In the genomic region with DNA sequence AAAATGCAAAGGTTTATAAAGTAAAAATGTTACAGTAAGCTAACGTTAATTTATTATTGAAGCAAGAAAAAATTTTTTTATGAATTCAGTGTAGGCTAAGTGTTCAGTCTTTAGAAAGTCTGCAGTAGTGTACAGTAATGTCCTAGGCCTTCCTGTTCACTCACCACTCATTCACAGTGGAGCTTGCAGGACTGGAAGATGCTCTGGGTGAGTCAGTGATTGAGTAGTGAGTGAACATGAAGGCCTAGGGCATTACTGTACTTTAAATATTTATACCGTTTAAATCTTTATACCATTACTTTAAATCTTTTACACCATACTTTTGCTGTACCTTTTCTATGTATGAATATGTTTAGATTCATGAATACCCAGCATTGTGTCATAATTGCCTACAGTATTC, we compare ENCODE assay signal across 22 cellular contexts.
A peak's percentile ranks its signal among the peaks of the same experiment; 100 is the strongest.
DNase-seq lines count a peak whose midpoint lies in the region; ATAC-seq and TF ChIP-seq lines count a peak whose summit lies in the region.
"Had no signal": no experiment of that assay in that cellular context is flagged by ENCODE, and none has a peak within 500 bp of the region (broad histone marks: within the 10 kb centered on the region; RNA-seq: fewer than 3 reads in every experiment).

No MANE protein-coding gene starts in this region.

- no peaks in the 10 kb centered on the region for H4K20me1 ChIP-seq in PC-3 (ENCODE audit: low read length)

- no peaks in the 10 kb centered on the region for H3K79me2 ChIP-seq in PC-3 (ENCODE audit: low read length)

- peaks cover 10% of the 10 kb centered on the region for H3F3A ChIP-seq in PC-3 (ENCODE audit: low read length, unreplicated experiment)

- TF ChIP-seq CTCF in PC-3 (conservative IDR thresholded peaks at IDR 0.05; ENCODE audit: low read depth, low read length) (no peak), choroid plexus epithelial cell (conservative IDR thresholded peaks at IDR 0.05; ENCODE audit: low read depth, low read length) (no peak)

- H3K4me3 ChIP-seq in PC-3 (ENCODE audit: low read length) (no peak overlapping the region), choroid plexus epithelial cell (ENCODE audit: low read depth, low read length) (no peak overlapping the region)
- H3K4me3 ChIP-seq: body of pancreas, esophagus squamous epithelium, Peyer's patch, stomach, tibial nerve had no signal

- intact Hi-C loops in PC-3 (cut with micrococcal nuclease), result loop anchor here (2.0 kb wide), 1 partner anchor 39 kb away; no protein-coding TSS in a partner anchor

- peak; percentile 86 for ATAC-seq in PC-3
- no peak for ATAC-seq in HG03460 (IDR thresholded peaks at IDR 0.05; ENCODE audit: unreplicated experiment)
- ATAC-seq: body of pancreas; effector memory CD8-positive, alpha-beta T cell; sciatic nerve; T-helper 17 cell had no signal

- no TSS peak for BruUV-seq in PC-3 (replicated peaks; lab: Mats Ljungman, UMichigan)

- no peak overlapping the region for H3K9ac ChIP-seq in PC-3 (ENCODE audit: low read length)

- CTCF ChIA-PET in PC-3 (lab: Charles Lee), result interaction anchor here (0.8 kb wide), 1 partner anchor 75 kb away, joined by 3 read pairs; no protein-coding TSS in a partner anchor

- H3K4me1 ChIP-seq in PC-3 (ENCODE audit: insufficient read depth, low read length), result peaks cover 64% of the 10 kb centered on the region
- H3K4me1 ChIP-seq: body of pancreas, esophagus squamous epithelium, Peyer's patch, stomach, tibial nerve had no signal

- H3K4me2 ChIP-seq in PC-3 (ENCODE audit: low read length), result 0 out of 2 replicates have a peak overlapping the region, but pooled peaks have one; percentile 32

- no peaks in the 10 kb centered on the region for H3K36me3 ChIP-seq in PC-3 (ENCODE audit: low read depth, low read length)
- H3K36me3 ChIP-seq: esophagus squamous epithelium, Peyer's patch, stomach, tibial nerve had no signal

- no peaks in the 10 kb centered on the region for H3K9me3 ChIP-seq in PC-3 (ENCODE audit: low read length)
- H3K9me3 ChIP-seq: body of pancreas, esophagus squamous epithelium, Peyer's patch, stomach, tibial nerve had no signal

- H3K27me3 ChIP-seq in PC-3 (ENCODE audit: low read length), result no peaks in the 10 kb centered on the region
- H3K27me3 ChIP-seq: body of pancreas, esophagus squamous epithelium, Peyer's patch, stomach, tibial nerve had no signal

- H2AFZ ChIP-seq in PC-3 (ENCODE audit: low read length), result no peak overlapping the region

- POLR2A ChIA-PET in PC-3 (lab: Charles Lee; ENCODE audit: unreplicated experiment), result interaction anchor here (0.9 kb wide), 1 partner anchor 27 kb away, joined by 4 read pairs; no protein-coding TSS in a partner anchor

- H3K27ac ChIP-seq in PC-3 (ENCODE audit: low read length), result no peak overlapping the region
- H3K27ac ChIP-seq: body of pancreas, esophagus squamous epithelium, Peyer's patch, stomach, tibial nerve had no signal

- no peaks in the 10 kb centered on the region for H3K9me2 ChIP-seq in PC-3 (replicated peaks; ENCODE audit: low read length)

- DNase-seq in ELR (ENCODE audit: low read depth) (peak; percentile 94), PC-3 (peak; percentile 82), choroid plexus epithelial cell (ENCODE audit: low read depth) (peak; percentile 29), kidney tubule cell (ENCODE audit: low spot score) (peak; percentile 68), NCI-H748 treated with DMSO at 0.1 percent for 48 hours (lab: John Stamatoyannopoulos, UW) (no peak), mucosa of gallbladder (ENCODE audit: low spot score) (no peak), hippocampal formation (lab: John Stamatoyannopoulos, UW) (no peak)
- DNase-seq: activated CD8-positive, alpha-beta memory T cell treated with anti-CD3 and anti-CD28 coated beads for 24 hours; activated gamma-delta T cell; activated T-cell treated with anti-CD3 and anti-CD28 coated beads, Interleukin-2, amount 50 U/mL, for 1 hour; body of pancreas; CD4-positive, alpha-beta T cell; effector memory CD8-positive, alpha-beta T cell; esophagus squamous epithelium; NCI-H2081 treated with DMSO at 0.1 percent for 48 hours; NCI-H446 treated with DMSO at 0.1 percent for 48 hours; Peyer's patch; stomach; T-helper 17 cell had no signal

Comparison
In these comparisons a context has a peak if more than half of its experiments do, and no peak if none do; other contexts are left out.
1. DNase-seq: peak in ELR (single experiment), PC-3 (single experiment), choroid plexus epithelial cell (single experiment) and kidney tubule cell (single experiment); none in NCI-H748 treated with DMSO at 0.1 percent for 48 hours (single experiment), mucosa of gallbladder (single experiment) and hippocampal formation (0 of 2).